Comparison of ENCODE assay signal across 8 cellular contexts in the genomic region with DNA sequence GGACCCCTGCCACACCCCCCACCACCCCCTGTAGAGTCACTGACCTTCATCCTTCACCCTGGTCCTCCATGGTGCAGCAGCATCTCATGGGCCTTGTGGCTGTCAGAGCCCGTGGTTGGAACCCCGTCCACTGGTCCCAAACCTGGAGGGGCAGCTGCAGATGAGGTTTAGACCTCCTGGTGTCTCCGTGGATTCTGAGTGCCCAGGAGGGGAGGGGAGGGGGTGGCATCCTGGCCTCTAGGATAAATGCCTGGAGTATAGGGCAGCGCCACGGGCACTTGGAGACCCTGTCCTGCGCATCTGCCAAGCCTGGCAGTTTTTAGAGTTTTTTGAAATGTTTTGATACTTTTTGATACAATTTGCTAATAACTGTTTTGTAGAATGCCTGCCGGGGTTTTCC.
"Had no signal": no experiment of that assay in that cellular context is flagged by ENCODE, and none has a peak within 500 bp of the region (broad histone marks: within the 10 kb centered on the region; RNA-seq: fewer than 3 reads in every experiment).

No MANE protein-coding gene starts in this region.

- H3K4me3 ChIP-seq: HAP-1 had no signal

- ATAC-seq: HCT116, HepG2 had no signal

- H3K27ac Mint-ChIP-seq: HFFc6, IgD-negative memory B cell had no signal

- H3K9me3 ChIP-seq: HAP-1 had no signal

- H3K27me3 Mint-ChIP-seq: IgD-negative memory B cell had no signal

- H3K9me3 Mint-ChIP-seq: HFFc6, IgD-negative memory B cell had no signal

- DNase-seq: GOT3, H7, HFFc6 had no signal

- H3K27ac ChIP-seq: HL-60 had no signal

- H3K4me3 Mint-ChIP-seq: HFFc6 had no signal

- FAIRE-seq: HepG2 had no signal
